ENCODE assay signal across 1 cellular context in the genomic region with DNA sequence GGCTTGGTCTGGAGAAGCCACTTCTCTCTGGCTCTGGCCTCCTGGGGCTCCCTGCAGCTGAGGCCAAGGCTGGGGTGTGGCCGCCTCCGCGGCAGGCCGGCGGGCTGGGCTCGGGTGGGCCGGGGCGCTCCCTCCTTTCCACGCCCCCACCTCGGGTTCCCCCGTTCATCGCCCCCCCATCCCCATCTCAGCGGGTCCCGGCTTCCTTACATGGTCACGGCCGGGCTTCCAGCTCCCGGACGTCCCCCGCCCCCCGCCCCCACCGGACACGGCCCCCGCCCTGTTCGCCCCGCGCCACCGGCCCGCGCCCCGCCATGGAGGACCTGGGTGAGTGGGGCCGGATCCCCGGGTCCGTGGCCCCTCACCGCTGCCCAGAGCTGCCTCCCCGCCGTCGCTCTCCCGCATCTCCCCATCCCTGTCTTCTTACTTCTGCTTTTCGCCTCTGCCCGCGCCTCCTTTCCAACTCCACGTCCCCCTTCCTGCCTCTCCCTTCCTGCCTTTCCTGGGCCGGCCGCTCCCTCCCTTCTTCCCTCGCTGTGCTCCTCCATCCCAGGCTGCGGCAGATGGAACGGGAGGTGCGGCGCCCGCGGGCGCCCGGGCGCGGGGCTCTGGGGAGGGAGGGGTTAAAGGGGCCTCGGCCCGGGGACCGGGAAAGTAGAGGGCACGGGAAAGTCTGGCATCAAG.
A peak's percentile ranks its signal among the peaks of the same experiment; 100 is the strongest.
TF ChIP-seq lines count a peak whose summit lies in the region.

A gene (plus strand): TSS at position 278 of the 684 bp plus-strand sequence. CDS start 37 bp downstream, at position 315.

TF ChIP-seq in HEK293, 187 proteins besides CTCF, POLR2A, EP300 and RAD21 (continued from another document):
- TF ChIP-seq, protein P1, sequence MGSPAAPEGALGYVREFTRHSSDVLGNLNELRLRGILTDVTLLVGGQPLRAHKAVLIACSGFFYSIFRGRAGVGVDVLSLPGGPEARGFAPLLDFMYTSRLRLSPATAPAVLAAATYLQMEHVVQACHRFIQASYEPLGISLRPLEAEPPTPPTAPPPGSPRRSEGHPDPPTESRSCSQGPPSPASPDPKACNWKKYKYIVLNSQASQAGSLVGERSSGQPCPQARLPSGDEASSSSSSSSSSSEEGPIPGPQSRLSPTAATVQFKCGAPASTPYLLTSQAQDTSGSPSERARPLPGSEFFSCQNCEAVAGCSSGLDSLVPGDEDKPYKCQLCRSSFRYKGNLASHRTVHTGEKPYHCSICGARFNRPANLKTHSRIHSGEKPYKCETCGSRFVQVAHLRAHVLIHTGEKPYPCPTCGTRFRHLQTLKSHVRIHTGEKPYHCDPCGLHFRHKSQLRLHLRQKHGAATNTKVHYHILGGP (tag by site-specific recombination; IDR thresholded peaks at IDR 0.05), result no peak
- TF ChIP-seq, protein P2, sequence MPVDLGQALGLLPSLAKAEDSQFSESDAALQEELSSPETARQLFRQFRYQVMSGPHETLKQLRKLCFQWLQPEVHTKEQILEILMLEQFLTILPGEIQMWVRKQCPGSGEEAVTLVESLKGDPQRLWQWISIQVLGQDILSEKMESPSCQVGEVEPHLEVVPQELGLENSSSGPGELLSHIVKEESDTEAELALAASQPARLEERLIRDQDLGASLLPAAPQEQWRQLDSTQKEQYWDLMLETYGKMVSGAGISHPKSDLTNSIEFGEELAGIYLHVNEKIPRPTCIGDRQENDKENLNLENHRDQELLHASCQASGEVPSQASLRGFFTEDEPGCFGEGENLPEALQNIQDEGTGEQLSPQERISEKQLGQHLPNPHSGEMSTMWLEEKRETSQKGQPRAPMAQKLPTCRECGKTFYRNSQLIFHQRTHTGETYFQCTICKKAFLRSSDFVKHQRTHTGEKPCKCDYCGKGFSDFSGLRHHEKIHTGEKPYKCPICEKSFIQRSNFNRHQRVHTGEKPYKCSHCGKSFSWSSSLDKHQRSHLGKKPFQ (tag by site-specific recombination; IDR thresholded peaks at IDR 0.05), result no peak
- TF ChIP-seq IKZF3 (tag by site-specific recombination; IDR thresholded peaks at IDR 0.05), result peak; percentile 79
- TF ChIP-seq ZNF202 (tag by site-specific recombination; IDR thresholded peaks at IDR 0.05; ENCODE audit: borderline replicate concordance), result no peak
- TF ChIP-seq REPIN1 (tag by site-specific recombination; IDR thresholded peaks at IDR 0.05; ENCODE audit: low read depth), result no peak
- TF ChIP-seq HOXD13 (CRISPR knock-in tag; IDR thresholded peaks at IDR 0.05; ENCODE audit: borderline replicate concordance), result no peak
- TF ChIP-seq RBAK (tag by site-specific recombination; IDR thresholded peaks at IDR 0.05), result no peak
- TF ChIP-seq TCF7L2 (IDR thresholded peaks at IDR 0.05; ENCODE audit: borderline replicate concordance, low read depth, low read length), result no peak
- no peak for TF ChIP-seq GFI1B (tag by site-specific recombination; IDR thresholded peaks at IDR 0.05)
- TF ChIP-seq ZNF670 (tag by site-specific recombination; IDR thresholded peaks at IDR 0.05; ENCODE audit: low read depth), result no peak
- TF ChIP-seq ZXDB (tag by site-specific recombination; IDR thresholded peaks at IDR 0.05), result peak; percentile 12; the same call in 1 of the 2 replicates
- no peak; the same call in 1 of the 2 replicates for TF ChIP-seq SP2 (tag by site-specific recombination; IDR thresholded peaks at IDR 0.05)
- no peak for TF ChIP-seq ZNF571 (tag by site-specific recombination; IDR thresholded peaks at IDR 0.05)
- TF ChIP-seq ZNF302 (tag by site-specific recombination; IDR thresholded peaks at IDR 0.05; ENCODE audit: low read depth), result no peak
- TF ChIP-seq, protein P3, sequence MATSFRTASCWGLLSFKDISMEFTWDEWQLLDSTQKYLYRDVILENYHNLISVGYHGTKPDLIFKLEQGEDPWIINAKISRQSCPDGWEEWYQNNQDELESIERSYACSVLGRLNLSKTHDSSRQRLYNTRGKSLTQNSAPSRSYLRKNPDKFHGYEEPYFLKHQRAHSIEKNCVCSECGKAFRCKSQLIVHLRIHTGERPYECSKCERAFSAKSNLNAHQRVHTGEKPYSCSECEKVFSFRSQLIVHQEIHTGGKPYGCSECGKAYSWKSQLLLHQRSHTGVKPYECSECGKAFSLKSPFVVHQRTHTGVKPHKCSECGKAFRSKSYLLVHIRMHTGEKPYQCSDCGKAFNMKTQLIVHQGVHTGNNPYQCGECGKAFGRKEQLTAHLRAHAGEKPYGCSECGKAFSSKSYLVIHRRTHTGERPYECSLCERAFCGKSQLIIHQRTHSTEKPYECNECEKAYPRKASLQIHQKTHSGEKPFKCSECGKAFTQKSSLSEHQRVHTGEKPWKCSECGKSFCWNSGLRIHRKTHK (tag by site-specific recombination; IDR thresholded peaks at IDR 0.05), result no peak
- TF ChIP-seq ZNF768 (tag by site-specific recombination; IDR thresholded peaks at IDR 0.05), result no peak
- no peak for TF ChIP-seq ZNF211 (tag by site-specific recombination; IDR thresholded peaks at IDR 0.05; ENCODE audit: low read depth)
- no peak for TF ChIP-seq ZNF138 (tag by site-specific recombination; IDR thresholded peaks at IDR 0.05; ENCODE audit: borderline replicate concordance)
- no peak for TF ChIP-seq ZNF274 (IDR thresholded peaks at IDR 0.05; ENCODE audit: low read length)
- no peak for TF ChIP-seq ZNF274 (tag by site-specific recombination; IDR thresholded peaks at IDR 0.05; ENCODE audit: borderline replicate concordance)
- TF ChIP-seq KLF9 (tag by site-specific recombination; IDR thresholded peaks at IDR 0.05; ENCODE audit: low read depth), result no peak
- TF ChIP-seq BCL11B (tag by site-specific recombination; IDR thresholded peaks at IDR 0.05; ENCODE audit: low read depth), result no peak
- no peak for TF ChIP-seq ZNF624 (tag by site-specific recombination; IDR thresholded peaks at IDR 0.05)
- TF ChIP-seq ZNF677 (tag by site-specific recombination; IDR thresholded peaks at IDR 0.05), result no peak
- TF ChIP-seq, protein P4, sequence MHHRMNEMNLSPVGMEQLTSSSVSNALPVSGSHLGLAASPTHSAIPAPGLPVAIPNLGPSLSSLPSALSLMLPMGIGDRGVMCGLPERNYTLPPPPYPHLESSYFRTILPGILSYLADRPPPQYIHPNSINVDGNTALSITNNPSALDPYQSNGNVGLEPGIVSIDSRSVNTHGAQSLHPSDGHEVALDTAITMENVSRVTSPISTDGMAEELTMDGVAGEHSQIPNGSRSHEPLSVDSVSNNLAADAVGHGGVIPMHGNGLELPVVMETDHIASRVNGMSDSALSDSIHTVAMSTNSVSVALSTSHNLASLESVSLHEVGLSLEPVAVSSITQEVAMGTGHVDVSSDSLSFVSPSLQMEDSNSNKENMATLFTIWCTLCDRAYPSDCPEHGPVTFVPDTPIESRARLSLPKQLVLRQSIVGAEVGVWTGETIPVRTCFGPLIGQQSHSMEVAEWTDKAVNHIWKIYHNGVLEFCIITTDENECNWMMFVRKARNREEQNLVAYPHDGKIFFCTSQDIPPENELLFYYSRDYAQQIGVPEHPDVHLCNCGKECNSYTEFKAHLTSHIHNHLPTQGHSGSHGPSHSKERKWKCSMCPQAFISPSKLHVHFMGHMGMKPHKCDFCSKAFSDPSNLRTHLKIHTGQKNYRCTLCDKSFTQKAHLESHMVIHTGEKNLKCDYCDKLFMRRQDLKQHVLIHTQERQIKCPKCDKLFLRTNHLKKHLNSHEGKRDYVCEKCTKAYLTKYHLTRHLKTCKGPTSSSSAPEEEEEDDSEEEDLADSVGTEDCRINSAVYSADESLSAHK (tag by site-specific recombination; IDR thresholded peaks at IDR 0.05), result no peak
- no peak for TF ChIP-seq TRIM28 (IDR thresholded peaks at IDR 0.05; ENCODE audit: borderline replicate concordance, low read length)
- no peak for TF ChIP-seq ZNF175 (tag by site-specific recombination; IDR thresholded peaks at IDR 0.05)
- TF ChIP-seq ZNF324 (tag by site-specific recombination; IDR thresholded peaks at IDR 0.05), result 0 out of 2 replicates have a peak, but pooled peaks have one; percentile 38
- no peak for TF ChIP-seq ZNF549 (tag by site-specific recombination; IDR thresholded peaks at IDR 0.05)
- TF ChIP-seq, protein P5, sequence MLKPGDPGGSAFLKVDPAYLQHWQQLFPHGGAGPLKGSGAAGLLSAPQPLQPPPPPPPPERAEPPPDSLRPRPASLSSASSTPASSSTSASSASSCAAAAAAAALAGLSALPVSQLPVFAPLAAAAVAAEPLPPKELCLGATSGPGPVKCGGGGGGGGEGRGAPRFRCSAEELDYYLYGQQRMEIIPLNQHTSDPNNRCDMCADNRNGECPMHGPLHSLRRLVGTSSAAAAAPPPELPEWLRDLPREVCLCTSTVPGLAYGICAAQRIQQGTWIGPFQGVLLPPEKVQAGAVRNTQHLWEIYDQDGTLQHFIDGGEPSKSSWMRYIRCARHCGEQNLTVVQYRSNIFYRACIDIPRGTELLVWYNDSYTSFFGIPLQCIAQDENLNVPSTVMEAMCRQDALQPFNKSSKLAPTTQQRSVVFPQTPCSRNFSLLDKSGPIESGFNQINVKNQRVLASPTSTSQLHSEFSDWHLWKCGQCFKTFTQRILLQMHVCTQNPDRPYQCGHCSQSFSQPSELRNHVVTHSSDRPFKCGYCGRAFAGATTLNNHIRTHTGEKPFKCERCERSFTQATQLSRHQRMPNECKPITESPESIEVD (tag by site-specific recombination; IDR thresholded peaks at IDR 0.05), result no peak
- 0 out of 2 replicates have a peak, but pooled peaks have one; percentile 39 for TF ChIP-seq PRDM1 (tag by site-specific recombination; IDR thresholded peaks at IDR 0.05)
- TF ChIP-seq, protein P6, sequence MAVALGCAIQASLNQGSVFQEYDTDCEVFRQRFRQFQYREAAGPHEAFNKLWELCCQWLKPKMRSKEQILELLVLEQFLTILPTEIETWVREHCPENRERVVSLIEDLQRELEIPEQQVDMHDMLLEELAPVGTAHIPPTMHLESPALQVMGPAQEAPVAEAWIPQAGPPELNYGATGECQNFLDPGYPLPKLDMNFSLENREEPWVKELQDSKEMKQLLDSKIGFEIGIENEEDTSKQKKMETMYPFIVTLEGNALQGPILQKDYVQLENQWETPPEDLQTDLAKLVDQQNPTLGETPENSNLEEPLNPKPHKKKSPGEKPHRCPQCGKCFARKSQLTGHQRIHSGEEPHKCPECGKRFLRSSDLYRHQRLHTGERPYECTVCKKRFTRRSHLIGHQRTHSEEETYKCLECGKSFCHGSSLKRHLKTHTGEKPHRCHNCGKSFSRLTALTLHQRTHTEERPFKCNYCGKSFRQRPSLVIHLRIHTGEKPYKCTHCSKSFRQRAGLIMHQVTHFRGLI (tag by site-specific recombination; IDR thresholded peaks at IDR 0.05), result peak; percentile 27; the same call in 1 of the 2 replicates
- TF ChIP-seq ZNF10 (tag by site-specific recombination; IDR thresholded peaks at IDR 0.05), result no peak
- TF ChIP-seq ZNF311 (tag by site-specific recombination; IDR thresholded peaks at IDR 0.05; ENCODE audit: borderline replicate concordance), result no peak
- no peak for TF ChIP-seq ZNF19 (tag by site-specific recombination; IDR thresholded peaks at IDR 0.05; ENCODE audit: low read depth)
- TF ChIP-seq, protein P7, sequence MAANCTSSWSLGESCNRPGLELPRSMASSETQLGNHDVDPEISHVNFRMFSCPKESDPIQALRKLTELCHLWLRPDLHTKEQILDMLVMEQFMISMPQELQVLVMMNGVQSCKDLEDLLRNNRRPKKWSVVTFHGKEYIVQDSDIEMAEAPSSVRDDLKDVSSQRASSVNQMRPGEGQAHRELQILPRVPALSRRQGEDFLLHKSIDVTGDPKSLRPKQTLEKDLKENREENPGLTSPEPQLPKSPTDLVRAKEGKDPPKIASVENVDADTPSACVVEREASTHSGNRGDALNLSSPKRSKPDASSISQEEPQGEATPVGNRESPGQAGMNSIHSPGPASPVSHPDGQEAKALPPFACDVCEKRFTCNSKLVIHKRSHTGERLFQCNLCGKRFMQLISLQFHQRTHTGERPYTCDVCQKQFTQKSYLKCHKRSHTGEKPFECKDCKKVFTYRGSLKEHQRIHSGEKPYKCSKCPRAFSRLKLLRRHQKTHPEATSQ (tag by site-specific recombination; IDR thresholded peaks at IDR 0.05), result no peak
- TF ChIP-seq ZNF596 (tag by site-specific recombination; IDR thresholded peaks at IDR 0.05), result no peak
- no peak for TF ChIP-seq SCRT1 (tag by site-specific recombination; IDR thresholded peaks at IDR 0.05; ENCODE audit: borderline replicate concordance)
- TF ChIP-seq ZNF701 (tag by site-specific recombination; IDR thresholded peaks at IDR 0.05), result no peak
- TF ChIP-seq ZNF626 (tag by site-specific recombination; IDR thresholded peaks at IDR 0.05), result no peak
- peak; percentile 16; the same call in 1 of the 2 replicates for TF ChIP-seq GLIS2 (tag by site-specific recombination; IDR thresholded peaks at IDR 0.05)
- TF ChIP-seq, protein P8, sequence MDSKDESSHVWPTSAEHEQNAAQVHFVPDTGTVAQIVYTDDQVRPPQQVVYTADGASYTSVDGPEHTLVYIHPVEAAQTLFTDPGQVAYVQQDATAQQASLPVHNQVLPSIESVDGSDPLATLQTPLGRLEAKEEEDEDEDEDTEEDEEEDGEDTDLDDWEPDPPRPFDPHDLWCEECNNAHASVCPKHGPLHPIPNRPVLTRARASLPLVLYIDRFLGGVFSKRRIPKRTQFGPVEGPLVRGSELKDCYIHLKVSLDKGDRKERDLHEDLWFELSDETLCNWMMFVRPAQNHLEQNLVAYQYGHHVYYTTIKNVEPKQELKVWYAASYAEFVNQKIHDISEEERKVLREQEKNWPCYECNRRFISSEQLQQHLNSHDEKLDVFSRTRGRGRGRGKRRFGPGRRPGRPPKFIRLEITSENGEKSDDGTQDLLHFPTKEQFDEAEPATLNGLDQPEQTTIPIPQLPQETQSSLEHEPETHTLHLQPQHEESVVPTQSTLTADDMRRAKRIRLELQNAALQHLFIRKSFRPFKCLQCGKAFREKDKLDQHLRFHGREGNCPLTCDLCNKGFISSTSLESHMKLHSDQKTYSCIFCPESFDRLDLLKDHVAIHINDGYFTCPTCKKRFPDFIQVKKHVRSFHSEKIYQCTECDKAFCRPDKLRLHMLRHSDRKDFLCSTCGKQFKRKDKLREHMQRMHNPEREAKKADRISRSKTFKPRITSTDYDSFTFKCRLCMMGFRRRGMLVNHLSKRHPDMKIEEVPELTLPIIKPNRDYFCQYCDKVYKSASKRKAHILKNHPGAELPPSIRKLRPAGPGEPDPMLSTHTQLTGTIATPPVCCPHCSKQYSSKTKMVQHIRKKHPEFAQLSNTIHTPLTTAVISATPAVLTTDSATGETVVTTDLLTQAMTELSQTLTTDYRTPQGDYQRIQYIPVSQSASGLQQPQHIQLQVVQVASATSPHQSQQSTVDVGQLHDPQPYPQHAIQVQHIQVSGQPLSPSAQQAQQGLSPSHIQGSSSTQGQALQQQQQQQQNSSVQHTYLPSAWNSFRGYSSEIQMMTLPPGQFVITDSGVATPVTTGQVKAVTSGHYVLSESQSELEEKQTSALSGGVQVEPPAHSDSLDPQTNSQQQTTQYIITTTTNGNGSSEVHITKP (tag by site-specific recombination; IDR thresholded peaks at IDR 0.05), result peak; percentile 32; the same call in 1 of the 2 replicates
- no peak for TF ChIP-seq ZFP3 (tag by site-specific recombination; IDR thresholded peaks at IDR 0.05; ENCODE audit: low read depth)
- no peak for TF ChIP-seq ZNF658 (tag by site-specific recombination; IDR thresholded peaks at IDR 0.05)
- no peak for TF ChIP-seq OSR2 (tag by site-specific recombination; IDR thresholded peaks at IDR 0.05)
- TF ChIP-seq ZNF354C (tag by site-specific recombination; IDR thresholded peaks at IDR 0.05; ENCODE audit: borderline replicate concordance, low read depth), result no peak
- 0 out of 2 replicates have a peak, but pooled peaks have one; percentile 17 for TF ChIP-seq ZNF610 (tag by site-specific recombination; IDR thresholded peaks at IDR 0.05; ENCODE audit: borderline replicate concordance)
- TF ChIP-seq ZNF114 (tag by site-specific recombination; IDR thresholded peaks at IDR 0.05), result no peak
- no peak for TF ChIP-seq ZNF843 (tag by site-specific recombination; IDR thresholded peaks at IDR 0.05)
